Comparison of ENCODE assay signal across 17 cellular contexts in the genomic region with DNA sequence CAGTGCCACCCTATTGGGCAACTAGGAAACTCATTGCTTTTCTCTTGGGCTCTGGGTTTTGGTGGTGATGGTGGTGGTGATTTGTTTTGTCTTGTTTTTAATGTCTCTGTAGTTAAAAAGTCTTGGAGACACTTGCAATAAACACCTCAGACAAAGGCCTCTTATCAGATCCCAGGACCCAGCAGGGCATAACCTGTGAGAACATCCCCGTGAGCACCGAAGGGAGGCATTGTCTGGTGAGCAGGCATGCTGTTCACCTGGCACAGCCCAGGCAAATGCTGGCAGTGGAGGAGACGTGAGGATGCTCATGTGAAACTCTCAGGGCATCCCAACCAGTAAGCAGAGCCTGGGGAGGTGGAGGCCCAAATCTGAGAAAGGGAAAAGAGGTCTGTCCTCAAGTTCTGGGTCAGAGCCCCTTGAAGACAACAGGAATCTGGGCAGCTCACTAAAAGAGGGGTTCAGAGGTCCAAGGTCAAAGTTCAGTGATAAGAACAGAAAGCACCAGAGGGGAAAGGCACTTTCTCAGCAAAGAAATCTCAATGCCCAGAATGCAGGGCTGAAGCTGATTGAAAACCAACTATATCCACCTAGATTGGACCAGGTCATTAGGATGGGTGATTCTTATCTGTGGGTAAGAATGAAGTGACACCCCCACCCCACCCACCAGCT. TPM values are rescaled to one million over a fixed set of nuclear protein-coding genes. Genes with fewer than 3 reads are reported as not detected.
"Had no signal": no experiment of that assay in that cellular context is flagged by ENCODE, and none has a peak within 500 bp of the region (broad histone marks: within the 10 kb centered on the region; RNA-seq: fewer than 3 reads in every experiment).

No MANE protein-coding gene starts in this region.

- H3K9me3 ChIP-seq: prostate gland, right atrium auricular region, tibial nerve, vagina had no signal

- H3K27ac Mint-ChIP-seq: activated CD4-positive, alpha-beta T cell treated with anti-CD3 and anti-CD28 coated beads, Interleukin-2, amount 10 ng/mL, durations not matched to agents 24 days and 14 days; activated CD8-positive, alpha-beta T cell treated with anti-CD3 and anti-CD28 coated beads for 36 hours; activated naive CD4-positive, alpha-beta T cell treated with anti-CD3 and anti-CD28 coated beads for 36 hours; activated T-cell treated with anti-CD3 and anti-CD28 coated beads, Interleukin-2, amount 50 U/mL, for 24 hours; immature natural killer cell; mesothelial cell of epicardium; nephron progenitor cell; stimulated activated naive CD8-positive, alpha-beta T cell treated with anti-CD3 and anti-CD28 coated beads, Interleukin-15, Interleukin-2, amounts not matched to agents 100 ng/mL and 50 ng/mL, for 24 hours had no signal

- H3K4me3 Mint-ChIP-seq: activated CD4-positive, alpha-beta T cell treated with anti-CD3 and anti-CD28 coated beads, Interleukin-2, amount 10 ng/mL, durations not matched to agents 24 days and 14 days; activated CD8-positive, alpha-beta T cell treated with anti-CD3 and anti-CD28 coated beads for 36 hours; activated naive CD4-positive, alpha-beta T cell treated with anti-CD3 and anti-CD28 coated beads for 36 hours; activated T-cell treated with anti-CD3 and anti-CD28 coated beads, Interleukin-2, amount 50 U/mL, for 24 hours; central memory CD8-positive, alpha-beta T cell; immature natural killer cell; mesothelial cell of epicardium; nephron progenitor cell; stimulated activated naive CD8-positive, alpha-beta T cell treated with anti-CD3 and anti-CD28 coated beads, Interleukin-15, Interleukin-2, amounts not matched to agents 100 ng/mL and 50 ng/mL, for 24 hours had no signal

- H3K36me3 ChIP-seq: heart right ventricle, prostate gland, right atrium auricular region, tibial nerve, vagina had no signal

- DNase-seq: activated CD4-positive, alpha-beta T cell treated with anti-CD3 and anti-CD28 coated beads, Interleukin-2, amount 10 ng/mL, durations not matched to agents 24 days and 14 days; activated CD4-positive, CD25-positive, alpha-beta regulatory T cell; activated CD8-positive, alpha-beta T cell treated with anti-CD3 and anti-CD28 coated beads for 36 hours; activated naive CD4-positive, alpha-beta T cell treated with anti-CD3 and anti-CD28 coated beads for 36 hours; activated T-cell treated with anti-CD3 and anti-CD28 coated beads, Interleukin-2, amount 50 U/mL, for 24 hours; anterior cingulate cortex; heart right ventricle; immature natural killer cell; nephron progenitor cell had no signal

- H3K27ac ChIP-seq: coronary artery, prostate gland, right atrium auricular region, tibial nerve, vagina had no signal

- H3K4me1 Mint-ChIP-seq: activated CD4-positive, alpha-beta T cell treated with anti-CD3 and anti-CD28 coated beads, Interleukin-2, amount 10 ng/mL, durations not matched to agents 24 days and 14 days; central memory CD8-positive, alpha-beta T cell; immature natural killer cell had no signal

- H3K36me3 Mint-ChIP-seq: immature natural killer cell, mesothelial cell of epicardium had no signal

- H3K9me3 Mint-ChIP-seq: activated CD4-positive, alpha-beta T cell treated with anti-CD3 and anti-CD28 coated beads, Interleukin-2, amount 10 ng/mL, durations not matched to agents 24 days and 14 days; activated CD8-positive, alpha-beta T cell treated with anti-CD3 and anti-CD28 coated beads for 36 hours; activated naive CD4-positive, alpha-beta T cell treated with anti-CD3 and anti-CD28 coated beads for 36 hours; activated T-cell treated with anti-CD3 and anti-CD28 coated beads, Interleukin-2, amount 50 U/mL, for 24 hours; central memory CD8-positive, alpha-beta T cell; immature natural killer cell had no signal

- H3K4me3 ChIP-seq: coronary artery, heart right ventricle, prostate gland, right atrium auricular region, tibial nerve, vagina had no signal

- H3K27me3 ChIP-seq: heart right ventricle, right atrium auricular region, tibial nerve, vagina had no signal

- H3K4me1 ChIP-seq: right atrium auricular region had no signal

- ATAC-seq: activated CD8-positive, alpha-beta T cell treated with anti-CD3 and anti-CD28 coated beads for 36 hours had no signal

RNA-seq across cellular contexts. Expression of a gene that starts 27.7 kb away (rescaled TPM):
- total RNA-seq: mesothelial cell of epicardium had no signal
- polyA plus RNA-seq: immature natural killer cell had no signal
